ENCODE assay signal across 11 cellular contexts in genomic region chr17:58004060-58004459, GRCh38. TPM values are rescaled to one million over a fixed set of nuclear protein-coding genes. Genes with fewer than 3 reads are reported as not detected.
DNase-seq lines count a peak whose midpoint lies in the region; ATAC-seq and TF ChIP-seq lines count a peak whose summit lies in the region.
"Had no signal": no experiment of that assay in that cellular context is flagged by ENCODE, and none has a peak within 500 bp of the region (broad histone marks: within the 10 kb centered on the region; RNA-seq: fewer than 3 reads in every experiment).

No MANE protein-coding gene starts in this region.

- H3K36me3 ChIP-seq in DND-41 (ENCODE audit: insufficient read depth, low read length) (peaks cover 72% of the 10 kb centered on the region), RWPE2 (ENCODE audit: low read depth) (peaks cover 77% of the 10 kb centered on the region), fibroblast of lung (ENCODE audit: control insufficient read depth, insufficient read depth, low read length) (peaks cover 12% of the 10 kb centered on the region), WERI-Rb-1 (peaks cover 81% of the 10 kb centered on the region), prostate gland (peaks cover 3 to 8% of the 10 kb centered on the region in 2 donors)
- H3K36me3 ChIP-seq: ovary had no signal

- peak overlapping the region; percentile 97 for H3K9ac ChIP-seq in DND-41 (ENCODE audit: low read depth, low read length)
- H3K9ac ChIP-seq in fibroblast of lung (ENCODE audit: insufficient read depth, low read length): no peak overlapping the region

- intact Hi-C loops in prostate gland (cut with DNase I): loop anchor here (10.0 kb wide), 2 partner anchors 111 to 879 kb away; no protein-coding TSS in a partner anchor

- H3K4me2 ChIP-seq in DND-41 (ENCODE audit: insufficient read depth, low read length) (peak overlapping the region; percentile 84), fibroblast of lung (ENCODE audit: extremely low read depth, insufficient read depth, low read length) (peak overlapping the region; percentile 100)

- H4K20me1 ChIP-seq in DND-41 (ENCODE audit: insufficient read depth, low read length) (peaks cover 66% of the 10 kb centered on the region), fibroblast of lung (ENCODE audit: control insufficient read depth, extremely low read depth, insufficient read depth, low read length) (peaks cover 7% of the 10 kb centered on the region)

- H3K4me1 ChIP-seq in DND-41 (ENCODE audit: insufficient read depth, low read length) (peaks cover 54% of the 10 kb centered on the region), RWPE2 (ENCODE audit: insufficient read depth, poor library complexity, severe bottlenecking) (peaks cover 30% of the 10 kb centered on the region), fibroblast of lung (ENCODE audit: control insufficient read depth, extremely low read depth, insufficient read depth, low read length) (peaks cover 14% of the 10 kb centered on the region), prostate gland (replicated peaks) (peaks cover 25% of the 10 kb centered on the region)

- TF ChIP-seq CTCF in 22Rv1 (IDR thresholded peaks at IDR 0.05) (no peak), DND-41 (IDR thresholded peaks at IDR 0.05; ENCODE audit: borderline replicate concordance, extremely low read depth, low read length, poor library complexity, severe bottlenecking) (no peak), RWPE2 (IDR thresholded peaks at IDR 0.05; ENCODE audit: poor library complexity, severe bottlenecking) (no peak), fibroblast of lung (conservative IDR thresholded peaks at IDR 0.05 in 1 of 2, IDR thresholded peaks at IDR 0.05 in 1 of 2; ENCODE audit: low read depth in 1 of 2, low read length in 2 of 2) (no peak), WERI-Rb-1 (IDR thresholded peaks at IDR 0.05; ENCODE audit: low read depth, low read length) (no peak), prostate gland (IDR thresholded peaks at IDR 0.05) (no peak)

- no peak overlapping the region for H2AFZ ChIP-seq in DND-41 (ENCODE audit: low read depth, low read length)
- H2AFZ ChIP-seq in fibroblast of lung (ENCODE audit: low read length): no peak overlapping the region

- ATAC-seq in DND-41 (ENCODE audit: insufficient read depth, low read depth) (no peak), RWPE2 (ENCODE audit: low read depth) (no peak)

- H3K27ac ChIP-seq in 22Rv1 (peak overlapping the region; percentile 16; the same call in 1 of the 2 replicates), DND-41 (ENCODE audit: low read length) (peak overlapping the region; percentile 6; the same call in 1 of the 2 replicates), RWPE2 (ENCODE audit: poor library complexity, severe bottlenecking) (peak overlapping the region; percentile 5), fibroblast of lung (ENCODE audit: insufficient read depth, low read length) (no peak overlapping the region), WERI-Rb-1 (no peak overlapping the region), prostate gland (no peak overlapping the region)
- H3K27ac ChIP-seq: ovary, thyroid gland had no signal

- H3K9me3 ChIP-seq in DND-41 (ENCODE audit: insufficient read depth, low read length, severe bottlenecking) (no peaks in the 10 kb centered on the region), RWPE2 (ENCODE audit: severe bottlenecking) (no peaks in the 10 kb centered on the region), fibroblast of lung (ENCODE audit: control insufficient read depth, insufficient read depth, low read depth, low read length) (no peaks in the 10 kb centered on the region), WERI-Rb-1 (ENCODE audit: severe bottlenecking) (peaks cover 6% of the 10 kb centered on the region), prostate gland (no peaks in the 10 kb centered on the region)
- H3K9me3 ChIP-seq: ovary, thyroid gland had no signal

- H3K27me3 ChIP-seq in DND-41 (ENCODE audit: insufficient read depth, low read length, poor library complexity): no peaks in the 10 kb centered on the region
- no peaks in the 10 kb centered on the region for H3K27me3 ChIP-seq in RWPE2 (ENCODE audit: insufficient read depth, poor library complexity, severe bottlenecking)
- no peaks in the 10 kb centered on the region for H3K27me3 ChIP-seq in fibroblast of lung (ENCODE audit: control insufficient read depth, insufficient read depth, low read length)
- H3K27me3 ChIP-seq in WERI-Rb-1 (ENCODE audit: insufficient read depth, low read depth, severe bottlenecking): no peaks in the 10 kb centered on the region
- H3K27me3 ChIP-seq in prostate gland (replicated peaks; ENCODE audit: insufficient read depth): no peaks in the 10 kb centered on the region
- H3K27me3 ChIP-seq: ovary, thyroid gland had no signal

- H3K4me3 ChIP-seq in DND-41 (ENCODE audit: low read depth in 1 of 2, low read length in 2 of 2) (peak overlapping the region; percentile 0 to 77; a peak in 1 of 4 replicates), RWPE2 (ENCODE audit: severe bottlenecking) (no peak overlapping the region), fibroblast of lung (replicated peaks in 1 of 4; ENCODE audit: control extremely low read depth in 1 of 4, insufficient read depth in 1 of 4, low read depth in 3 of 4, low read length in 4 of 4) (peak overlapping the region; percentile 83 to 99 (median 90)), WERI-Rb-1 (ENCODE audit: low read depth, low read length) (no peak overlapping the region), prostate gland (no peak overlapping the region)
- H3K4me3 ChIP-seq: ovary, thyroid gland had no signal

- H3K79me2 ChIP-seq in DND-41 (ENCODE audit: insufficient read depth, low read length) (peaks cover 61% of the 10 kb centered on the region), fibroblast of lung (ENCODE audit: control insufficient read depth, insufficient read depth, low read length) (peaks cover 58% of the 10 kb centered on the region)

- 62% methylated on average over 3 of the region's 3 CpGs for WGBS in prostate gland

- TF ChIP-seq POLR2A in prostate gland (IDR thresholded peaks at IDR 0.05): no peak

- DNase-seq in DND-41 (no peak), RWPE2 (ENCODE audit: low spot score) (no peak), fibroblast of lung (ENCODE audit: low read depth in 2 of 2) (no peak), NCI-H69 (lab: John Stamatoyannopoulos, UW) (no peak), NCI-H748 treated with DMSO at 0.1 percent for 48 hours (lab: John Stamatoyannopoulos, UW) (no peak), WERI-Rb-1 (no peak), prostate gland (ENCODE audit: low spot score) (no peak)
- DNase-seq: ovary; stimulated activated CD4-positive, alpha-beta T cell treated with anti-CD3 and anti-CD28 coated beads, Interleukin-4, amount 100 ng/mL, for 4 hours; thyroid gland had no signal

RNA-seq across cellular contexts. Expression of gene SRSF1, which starts 3.0 kb away (rescaled TPM):
- total RNA-seq in fibroblast of lung: 242 and 307 TPM in 2 replicates
- polyA plus RNA-seq in fibroblast of lung: 191 and 218 TPM in 2 replicates
- 194 and 232 TPM in 2 replicates for polyA plus RNA-seq in fibroblast of lung (2012)
- 161 and 172 TPM in 2 replicates for polyA minus RNA-seq in fibroblast of lung (ENCODE audit: low replicate concordance)
- 100 to 1,000 TPM; 136 to 151 TPM for total RNA-seq in prostate gland

RNA-seq across cellular contexts. Expression of gene VEZF1, which starts 16.0 kb away (rescaled TPM):
- total RNA-seq in fibroblast of lung (37.0 and 51.2 TPM in 2 replicates), prostate gland (10 to 100 TPM; 84.9 to 91.1 TPM)
- polyA plus RNA-seq in fibroblast of lung: 43.9 and 44.3 TPM in 2 replicates
- polyA plus RNA-seq in fibroblast of lung (2012): 38.7 and 41.8 TPM in 2 replicates
- polyA minus RNA-seq in fibroblast of lung (ENCODE audit: low replicate concordance): 49.9 and 57.0 TPM in 2 replicates

RNA-seq across cellular contexts. Expression of gene CUEDC1, which starts 48.8 kb away (rescaled TPM):
- 6.2 and 11.9 TPM in 2 replicates for total RNA-seq in fibroblast of lung
- 25.6 and 34.9 TPM in 2 replicates for polyA plus RNA-seq in fibroblast of lung
- 26.6 and 35.9 TPM in 2 replicates for polyA plus RNA-seq in fibroblast of lung (2012)
- polyA minus RNA-seq in fibroblast of lung (ENCODE audit: low replicate concordance): 25.6 and 37.1 TPM in 2 replicates
- total RNA-seq in prostate gland: 10 to 100 TPM; 33.0 to 44.9 TPM

Comparison
In these comparisons a context has a peak if more than half of its experiments do, and no peak if none do; other contexts are left out.
1. H3K27ac ChIP-seq: peak in 22Rv1 (single experiment), DND-41 (single experiment) and RWPE2 (single experiment); none in fibroblast of lung (single experiment), WERI-Rb-1 (single experiment) and prostate gland (0 of 2).
2. H3K4me3 ChIP-seq: peak in DND-41 (2 of 2) and fibroblast of lung (4 of 4); none in RWPE2 (single experiment), WERI-Rb-1 (single experiment) and prostate gland (0 of 2).